In the genomic region with DNA sequence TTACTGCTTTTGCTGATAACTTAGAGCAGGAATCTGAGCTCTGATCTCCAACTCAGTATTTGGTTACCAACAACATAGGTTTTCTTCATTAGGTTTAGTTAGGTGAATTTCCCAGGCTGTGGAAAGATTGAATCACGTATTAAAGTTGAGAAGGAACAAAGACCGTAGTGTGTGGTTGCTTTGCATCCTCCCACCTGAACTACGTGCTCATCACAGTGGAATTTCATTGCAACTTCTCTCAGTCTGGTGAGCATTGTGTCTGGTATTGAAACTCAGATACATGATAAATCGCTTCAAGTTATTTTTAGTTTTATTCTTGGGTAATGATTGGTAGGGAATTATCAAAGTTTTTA, we compare ENCODE assay signal across 14 cellular contexts.
DNase-seq lines count a peak whose midpoint lies in the region; ATAC-seq and TF ChIP-seq lines count a peak whose summit lies in the region.
"Had no signal": no experiment of that assay in that cellular context is flagged by ENCODE, and none has a peak within 500 bp of the region (broad histone marks: within the 10 kb centered on the region; RNA-seq: fewer than 3 reads in every experiment).

No MANE protein-coding gene starts in this region.

- peaks cover 28% of the 10 kb centered on the region for H3K4me1 ChIP-seq in smooth muscle cell (ENCODE audit: low read depth)

- peaks cover 26% of the 10 kb centered on the region for H3F3A ChIP-seq in smooth muscle cell (ENCODE audit: low read depth)

- H3K36me3 ChIP-seq in smooth muscle cell (ENCODE audit: low read depth), result no peaks in the 10 kb centered on the region
- H3K36me3 ChIP-seq: cardiac muscle cell had no signal

- peak overlapping the region; percentile 100 for H3K27ac ChIP-seq in smooth muscle cell (ENCODE audit: low read depth)
- H3K27ac ChIP-seq: cardiac muscle cell, KMS-11 had no signal

- H3K4me3 Mint-ChIP-seq in activated CD4-positive, alpha-beta T cell treated with anti-CD3 and anti-CD28 coated beads for 36 hours, result no peak overlapping the region
- no peak overlapping the region for H3K4me3 Mint-ChIP-seq in progenitor cell of endocrine pancreas (ENCODE audit: low read depth)
- H3K4me3 Mint-ChIP-seq: naive thymus-derived CD8-positive, alpha-beta T cell had no signal

- CTCF ChIA-PET in activated CD4-positive, alpha-beta T cell treated with anti-CD3 and anti-CD28 coated beads for 36 hours (lab: Charles Lee), result interaction anchor here (1.0 kb wide), 2 partner anchors 10 to 342 kb away, joined by 3 read pairs; no protein-coding TSS in a partner anchor

- peak overlapping the region; percentile 32 for H2AFZ ChIP-seq in smooth muscle cell (ENCODE audit: low read depth)

- peaks cover 31% of the 10 kb centered on the region for H3K4me1 Mint-ChIP-seq in activated CD4-positive, alpha-beta T cell treated with anti-CD3 and anti-CD28 coated beads for 36 hours
- no peaks in the 10 kb centered on the region for H3K4me1 Mint-ChIP-seq in progenitor cell of endocrine pancreas (ENCODE audit: low read depth)
- H3K4me1 Mint-ChIP-seq: naive thymus-derived CD8-positive, alpha-beta T cell had no signal

- H3K4me3 ChIP-seq in epithelial cell of esophagus (ENCODE audit: low read length) (no peak overlapping the region), smooth muscle cell (no peak overlapping the region)
- H3K4me3 ChIP-seq: cardiac muscle cell had no signal

- no peaks in the 10 kb centered on the region for H3K9me3 ChIP-seq in smooth muscle cell (replicated peaks; ENCODE audit: low read depth)

- 31% methylated on average over 4 of the region's 4 CpGs for WGBS in smooth muscle cell (ENCODE audit: low lambda C conversion rate)

- H3K36me3 Mint-ChIP-seq in activated CD4-positive, alpha-beta T cell treated with anti-CD3 and anti-CD28 coated beads for 36 hours (ENCODE audit: low read depth), result no peaks in the 10 kb centered on the region
- H3K36me3 Mint-ChIP-seq in progenitor cell of endocrine pancreas (ENCODE audit: insufficient read depth), result no peaks in the 10 kb centered on the region
- H3K36me3 Mint-ChIP-seq: naive thymus-derived CD8-positive, alpha-beta T cell had no signal

- H3K9me3 Mint-ChIP-seq in activated CD4-positive, alpha-beta T cell treated with anti-CD3 and anti-CD28 coated beads for 36 hours (ENCODE audit: low read depth), result no peaks in the 10 kb centered on the region
- H3K9me3 Mint-ChIP-seq in progenitor cell of endocrine pancreas (ENCODE audit: low read depth), result no peaks in the 10 kb centered on the region

- H3K27me3 Mint-ChIP-seq in activated CD4-positive, alpha-beta T cell treated with anti-CD3 and anti-CD28 coated beads for 36 hours, result no peaks in the 10 kb centered on the region
- H3K27me3 Mint-ChIP-seq in progenitor cell of endocrine pancreas, result no peaks in the 10 kb centered on the region

- no peaks in the 10 kb centered on the region for H4K20me1 ChIP-seq in smooth muscle cell (ENCODE audit: low read depth)

- no peaks in the 10 kb centered on the region for H3K27me3 ChIP-seq in smooth muscle cell (ENCODE audit: low read depth)
- H3K27me3 ChIP-seq: cardiac muscle cell had no signal

- peak; percentile 92 for ATAC-seq in activated CD4-positive, alpha-beta T cell treated with anti-CD3 and anti-CD28 coated beads for 36 hours
- ATAC-seq in GM21717 (IDR thresholded peaks at IDR 0.05; ENCODE audit: unreplicated experiment), result no peak
- ATAC-seq: naive thymus-derived CD8-positive, alpha-beta T cell had no signal

- peak overlapping the region; percentile 64 for H3K27ac Mint-ChIP-seq in activated CD4-positive, alpha-beta T cell treated with anti-CD3 and anti-CD28 coated beads for 36 hours
- H3K27ac Mint-ChIP-seq in progenitor cell of endocrine pancreas, result no peak overlapping the region
- H3K27ac Mint-ChIP-seq: naive thymus-derived CD8-positive, alpha-beta T cell had no signal

- intact Hi-C loops in activated CD4-positive, alpha-beta T cell treated with anti-CD3 and anti-CD28 coated beads for 36 hours (cut with DNase I, micrococcal nuclease), result loop anchor here in 1 of 2 experiments (1.0 to 2.0 kb wide), 3 partner anchors 34 to 821 kb away; no protein-coding TSS in a partner anchor

- POLR2A ChIA-PET in activated CD4-positive, alpha-beta T cell treated with anti-CD3 and anti-CD28 coated beads for 36 hours (lab: Charles Lee), result no interaction called here

- TF ChIP-seq CTCF in epithelial cell of esophagus (IDR thresholded peaks at IDR 0.05; ENCODE audit: insufficient read depth, low read depth, low read length, missing control alignments) (no peak), smooth muscle cell (IDR thresholded peaks at IDR 0.05; ENCODE audit: borderline replicate concordance, insufficient read depth, poor library complexity, severe bottlenecking) (no peak), progenitor cell of endocrine pancreas (IDR thresholded peaks at IDR 0.05; ENCODE audit: unreplicated experiment) (no peak)

- peak overlapping the region; percentile 92 for H3K9ac ChIP-seq in smooth muscle cell (ENCODE audit: low read depth)
- H3K9ac ChIP-seq: KMS-11 had no signal

- peak overlapping the region; percentile 77 for H3K4me2 ChIP-seq in smooth muscle cell
- H3K4me2 ChIP-seq: KMS-11 had no signal

- DNase-seq in activated CD4-positive, alpha-beta T cell treated with anti-CD3 and anti-CD28 coated beads for 36 hours, result peak; percentile 46
- DNase-seq in activated CD4-positive, alpha-beta T cell treated with anti-CD3 and anti-CD28 coated beads, Interleukin-2, amount 50 U/mL, for 1 hour, result no peak
- peak; percentile 87 for DNase-seq in RPMI7951 (ENCODE audit: low read depth)
- DNase-seq in epithelial cell of esophagus (ENCODE audit: low read depth), result peak; percentile 98
- no peak for DNase-seq in smooth muscle cell (lab: John Stamatoyannopoulos, UW; ENCODE audit: unreplicated experiment)
- DNase-seq in progenitor cell of endocrine pancreas (ENCODE audit: low spot score, unreplicated experiment), result no peak
- no peak for DNase-seq in dedifferentiated amniotic fluid mesenchymal stem cell (ENCODE audit: extremely low spot score)
- DNase-seq: head of caudate nucleus; naive thymus-derived CD8-positive, alpha-beta T cell; NCI-H82; T1000 had no signal

- no peaks in the 10 kb centered on the region for H3K79me2 ChIP-seq in smooth muscle cell (ENCODE audit: low read depth)

Comparison
In these comparisons a context has a peak if more than half of its experiments do, and no peak if none do; other contexts are left out.
1. DNase-seq: peak in activated CD4-positive, alpha-beta T cell treated with anti-CD3 and anti-CD28 coated beads for 36 hours (single experiment), RPMI7951 (single experiment) and epithelial cell of esophagus (single experiment); none in activated CD4-positive, alpha-beta T cell treated with anti-CD3 and anti-CD28 coated beads, Interleukin-2, amount 50 U/mL, for 1 hour (single experiment), smooth muscle cell (single experiment), progenitor cell of endocrine pancreas (single experiment) and dedifferentiated amniotic fluid mesenchymal stem cell (single experiment).